27 cellular contexts compared by ENCODE assay signal in genomic region chr9:12416736-12417135, GRCh38.
"Had no signal": no experiment of that assay in that cellular context is flagged by ENCODE, and none has a peak within 500 bp of the region (broad histone marks: within the 10 kb centered on the region; RNA-seq: fewer than 3 reads in every experiment).

No MANE protein-coding gene starts in this region.

- DNase-seq: activated CD4-positive, alpha-beta memory T cell treated with anti-CD3 and anti-CD28 coated beads for 36 hours; activated CD4-positive, alpha-beta T cell treated with anti-CD3 and anti-CD28 coated beads, Interleukin-2, amount 10 ng/mL, durations not matched to agents 24 days and 14 days; activated CD4-positive, CD25-positive, alpha-beta regulatory T cell treated with anti-CD3 and anti-CD28 coated beads, Interleukin-2, amount 50 U/mL, for 72 hours; activated CD8-positive, alpha-beta memory T cell treated with anti-CD3 and anti-CD28 coated beads, Interleukin-2, amount 50 U/mL, for 4 hours; activated naive CD8-positive, alpha-beta T cell treated with anti-CD3 and anti-CD28 coated beads, Interleukin-2, amount 50 U/mL, for 24 hours; activated T-cell treated with anti-CD3 and anti-CD28 coated beads, Interleukin-2, amount 50 U/mL, for 4 hours; amygdala; central memory CD4-positive, alpha-beta T cell; effector CD4-positive, alpha-beta T cell; left ventricle myocardium inferior; naive B cell; occipital lobe; psoas muscle; right cardiac atrium; stimulated activated CD4-positive, alpha-beta T cell treated with anti-CD3 and anti-CD28 coated beads, Interleukin-15, amount 100 ng/mL, for 24 hours; stimulated activated CD4-positive, alpha-beta T cell treated with anti-CD3 and anti-CD28 coated beads, Interleukin-2, amount 100 ng/mL, for 24 hours; stimulated activated naive CD4-positive, alpha-beta T cell; T-helper 17 cell; T1000; tibial artery had no signal

- H3K27me3 Mint-ChIP-seq: activated CD4-positive, alpha-beta memory T cell treated with anti-CD3 and anti-CD28 coated beads for 36 hours; activated CD4-positive, alpha-beta T cell treated with anti-CD3 and anti-CD28 coated beads, Interleukin-2, amount 10 ng/mL, durations not matched to agents 24 days and 14 days; activated naive CD4-positive, alpha-beta T cell treated with anti-CD3 and anti-CD28 coated beads, Interleukin-2, amount 50 U/mL, for 24 hours; activated naive CD8-positive, alpha-beta T cell treated with anti-CD3 and anti-CD28 coated beads, Interleukin-2, amount 50 U/mL, for 24 hours; activated T-helper 17 cell treated with anti-CD3 and anti-CD28 coated beads, Interleukin-2, amount 50 U/mL, for 72 hours; dendritic cell treated with granulocyte-macrophage colony-stimulating factor and Interleukin-4, amounts not matched to agents 40 ng/mL and 50 ng/mL, for 4 days; naive B cell; T-helper 17 cell had no signal

- H3K4me1 Mint-ChIP-seq: activated CD4-positive, alpha-beta T cell treated with anti-CD3 and anti-CD28 coated beads, Interleukin-2, amount 10 ng/mL, durations not matched to agents 24 days and 14 days; activated naive CD4-positive, alpha-beta T cell treated with anti-CD3 and anti-CD28 coated beads, Interleukin-2, amount 50 U/mL, for 24 hours; activated naive CD8-positive, alpha-beta T cell treated with anti-CD3 and anti-CD28 coated beads, Interleukin-2, amount 50 U/mL, for 24 hours; activated T-helper 17 cell treated with anti-CD3 and anti-CD28 coated beads, Interleukin-2, amount 50 U/mL, for 72 hours; naive B cell; T-helper 17 cell had no signal

- H3K36me3 ChIP-seq: breast epithelium, left ventricle myocardium inferior, suprapubic skin, tibial artery had no signal

- H3K9me3 ChIP-seq: breast epithelium, left ventricle myocardium inferior, psoas muscle, suprapubic skin, tibial artery had no signal

- H3K4me3 Mint-ChIP-seq: activated CD4-positive, alpha-beta memory T cell treated with anti-CD3 and anti-CD28 coated beads for 36 hours; activated CD4-positive, alpha-beta T cell treated with anti-CD3 and anti-CD28 coated beads, Interleukin-2, amount 10 ng/mL, durations not matched to agents 24 days and 14 days; activated naive CD4-positive, alpha-beta T cell treated with anti-CD3 and anti-CD28 coated beads, Interleukin-2, amount 50 U/mL, for 24 hours; activated naive CD8-positive, alpha-beta T cell treated with anti-CD3 and anti-CD28 coated beads, Interleukin-2, amount 50 U/mL, for 24 hours; activated T-cell treated with anti-CD3 and anti-CD28 coated beads, Interleukin-2, amount 50 U/mL, for 4 hours; activated T-helper 17 cell treated with anti-CD3 and anti-CD28 coated beads, Interleukin-2, amount 50 U/mL, for 72 hours; dendritic cell treated with granulocyte-macrophage colony-stimulating factor and Interleukin-4, amounts not matched to agents 40 ng/mL and 50 ng/mL, for 4 days; naive B cell; T-helper 17 cell had no signal

- H3K36me3 Mint-ChIP-seq: activated CD4-positive, alpha-beta memory T cell treated with anti-CD3 and anti-CD28 coated beads for 36 hours; activated naive CD4-positive, alpha-beta T cell treated with anti-CD3 and anti-CD28 coated beads, Interleukin-2, amount 50 U/mL, for 24 hours; naive B cell had no signal

- H3K27ac ChIP-seq: breast epithelium, left ventricle myocardium inferior, parathyroid adenoma, psoas muscle, suprapubic skin, tibial artery had no signal

- H3K4me3 ChIP-seq: breast epithelium, left ventricle myocardium inferior, lung, psoas muscle, suprapubic skin, tibial artery had no signal

- H3K27me3 ChIP-seq: breast epithelium, suprapubic skin, tibial artery had no signal

- H3K27ac Mint-ChIP-seq: activated CD4-positive, alpha-beta memory T cell treated with anti-CD3 and anti-CD28 coated beads for 36 hours; activated CD4-positive, alpha-beta T cell treated with anti-CD3 and anti-CD28 coated beads, Interleukin-2, amount 10 ng/mL, durations not matched to agents 24 days and 14 days; activated naive CD4-positive, alpha-beta T cell treated with anti-CD3 and anti-CD28 coated beads, Interleukin-2, amount 50 U/mL, for 24 hours; activated naive CD8-positive, alpha-beta T cell treated with anti-CD3 and anti-CD28 coated beads, Interleukin-2, amount 50 U/mL, for 24 hours; activated T-helper 17 cell treated with anti-CD3 and anti-CD28 coated beads, Interleukin-2, amount 50 U/mL, for 72 hours; dendritic cell treated with granulocyte-macrophage colony-stimulating factor and Interleukin-4, amounts not matched to agents 40 ng/mL and 50 ng/mL, for 4 days; naive B cell; T-helper 17 cell had no signal

- H3K4me1 ChIP-seq: breast epithelium, left ventricle myocardium inferior, parathyroid adenoma, psoas muscle, suprapubic skin, tibial artery had no signal

- ATAC-seq: activated naive CD8-positive, alpha-beta T cell treated with anti-CD3 and anti-CD28 coated beads, Interleukin-2, amount 50 U/mL, for 24 hours; activated T-cell treated with anti-CD3 and anti-CD28 coated beads, Interleukin-2, amount 50 U/mL, for 4 hours; activated T-helper 17 cell treated with anti-CD3 and anti-CD28 coated beads, Interleukin-2, amount 50 U/mL, for 72 hours; psoas muscle; right cardiac atrium; T-helper 17 cell had no signal

- H3K9me3 Mint-ChIP-seq: activated CD4-positive, alpha-beta T cell treated with anti-CD3 and anti-CD28 coated beads, Interleukin-2, amount 10 ng/mL, durations not matched to agents 24 days and 14 days had no signal
